ENCODE assay signal across 8 cellular contexts in genomic region chr14:50040401-50040775, GRCh38.
A peak's percentile ranks its signal among the peaks of the same experiment; 100 is the strongest.
DNase-seq lines count a peak whose midpoint lies in the region; ATAC-seq and TF ChIP-seq lines count a peak whose summit lies in the region.

No MANE protein-coding gene starts in this region.

- H3K36me3 ChIP-seq in Loucy (ENCODE audit: insufficient read depth, low read length) = no peaks in the 10 kb centered on the region

- H3F3A ChIP-seq in Loucy (ENCODE audit: low read depth) = no peaks in the 10 kb centered on the region; the same call in 1 of the 2 replicates

- no peaks in the 10 kb centered on the region for H3K9me3 Mint-ChIP-seq in activated CD4-positive, alpha-beta memory T cell treated with anti-CD3 and anti-CD28 coated beads, Interleukin-2, amount 10 ng/mL, durations not matched to agents 7 days and 5 days

- peak overlapping the region; percentile 35 for H2AFZ ChIP-seq in Loucy (ENCODE audit: low read length)

- no peaks in the 10 kb centered on the region for H3K27me3 ChIP-seq in Loucy (ENCODE audit: insufficient read depth, low read length, poor library complexity, severe bottlenecking)

- ATAC-seq in GM18502 (IDR thresholded peaks at IDR 0.05; ENCODE audit: poor library complexity, unreplicated experiment) = peak; percentile 32
- peak; percentile 53 for ATAC-seq in stimulated activated naive CD8-positive, alpha-beta T cell treated with anti-CD3 and anti-CD28 coated beads, Interleukin-15, Interleukin-2, amounts not matched to agents 100 U/mL and 50 U/mL, for 24 hours

- no peaks in the 10 kb centered on the region for H3K79me2 ChIP-seq in Loucy (ENCODE audit: insufficient read depth, low read length)

- peak; percentile 55 for DNase-seq in activated CD4-positive, alpha-beta memory T cell treated with anti-CD3 and anti-CD28 coated beads, Interleukin-2, amount 10 ng/mL, durations not matched to agents 7 days and 5 days
- DNase-seq in fibroblast of villous mesenchyme (ENCODE audit: low read depth) = peak; percentile 85
- peak; percentile 39 for DNase-seq in stimulated activated naive CD8-positive, alpha-beta T cell treated with anti-CD3 and anti-CD28 coated beads, Interleukin-15, Interleukin-2, amounts not matched to agents 100 U/mL and 50 U/mL, for 24 hours
- DNase-seq in caudate nucleus (lab: John Stamatoyannopoulos, UW) = no peak
- DNase-seq in NCI-H1048 (lab: John Stamatoyannopoulos, UW) = no peak
- DNase-seq in SHP77 treated with DMSO at 0.1 percent for 48 hours (lab: John Stamatoyannopoulos, UW) = no peak

- H3K27ac Mint-ChIP-seq in activated CD4-positive, alpha-beta memory T cell treated with anti-CD3 and anti-CD28 coated beads, Interleukin-2, amount 10 ng/mL, durations not matched to agents 7 days and 5 days = peak overlapping the region; percentile 98

- peaks cover 87% of the 10 kb centered on the region for H3K4me1 Mint-ChIP-seq in activated CD4-positive, alpha-beta memory T cell treated with anti-CD3 and anti-CD28 coated beads, Interleukin-2, amount 10 ng/mL, durations not matched to agents 7 days and 5 days

- H3K4me3 ChIP-seq in Loucy (ENCODE audit: low read length, poor library complexity, severe bottlenecking) = peak overlapping the region; percentile 59
- no peak overlapping the region for H3K4me3 ChIP-seq in fibroblast of villous mesenchyme (ENCODE audit: low read depth, low read length)

- no peaks in the 10 kb centered on the region for H4K20me1 ChIP-seq in Loucy (ENCODE audit: insufficient read depth, low read length, poor library complexity, severe bottlenecking)

- peak overlapping the region; percentile 79 for H3K4me3 Mint-ChIP-seq in activated CD4-positive, alpha-beta memory T cell treated with anti-CD3 and anti-CD28 coated beads, Interleukin-2, amount 10 ng/mL, durations not matched to agents 7 days and 5 days

- POLR2A ChIA-PET in activated CD4-positive, alpha-beta memory T cell treated with anti-CD3 and anti-CD28 coated beads, Interleukin-2, amount 10 ng/mL, durations not matched to agents 7 days and 5 days (lab: Charles Lee) = interaction anchor here (0.7 to 7.0 kb wide), 17 partner anchors 13 to 273 kb away, joined by 3 to 209 read pairs (median 6); partner anchors contain the start of genes ARF6, KLHDC2, NEMF and VCPKMT

- H3K9me3 ChIP-seq in Loucy (ENCODE audit: insufficient read depth, low read depth, low read length) = no peaks in the 10 kb centered on the region

- H3K9me2 ChIP-seq in Loucy (replicated peaks; ENCODE audit: low read depth, low read length) = no peaks in the 10 kb centered on the region

- H3K4me1 ChIP-seq in Loucy (ENCODE audit: insufficient read depth, low read length, poor library complexity, severe bottlenecking) = peaks cover 51% of the 10 kb centered on the region

- peak overlapping the region; percentile 75 for H3K4me2 ChIP-seq in Loucy (ENCODE audit: low read depth, low read length, poor library complexity, severe bottlenecking)

- H3K9ac ChIP-seq in Loucy (ENCODE audit: low read depth, low read length, poor library complexity, severe bottlenecking) = peak overlapping the region; percentile 59

- no peak overlapping the region for H3K27ac ChIP-seq in caudate nucleus (ENCODE audit: low read depth, low read length)

- TF ChIP-seq CTCF in Loucy (conservative IDR thresholded peaks at IDR 0.05; ENCODE audit: low read length) (no peak), fibroblast of villous mesenchyme (IDR thresholded peaks at IDR 0.05; ENCODE audit: insufficient read depth, low read depth, low read length) (no peak)

- CTCF ChIA-PET in activated CD4-positive, alpha-beta memory T cell treated with anti-CD3 and anti-CD28 coated beads, Interleukin-2, amount 10 ng/mL, durations not matched to agents 7 days and 5 days (lab: Charles Lee) = interaction anchor here (1.3 to 6.4 kb wide), 4 partner anchors 22 to 178 kb away, joined by 4 to 59 read pairs (median 6); no protein-coding TSS in a partner anchor

- no peaks in the 10 kb centered on the region for H3K27me3 Mint-ChIP-seq in activated CD4-positive, alpha-beta memory T cell treated with anti-CD3 and anti-CD28 coated beads, Interleukin-2, amount 10 ng/mL, durations not matched to agents 7 days and 5 days

- peaks cover 36% of the 10 kb centered on the region for H3K36me3 Mint-ChIP-seq in activated CD4-positive, alpha-beta memory T cell treated with anti-CD3 and anti-CD28 coated beads, Interleukin-2, amount 10 ng/mL, durations not matched to agents 7 days and 5 days (ENCODE audit: low read depth)

Comparison
In these comparisons a context has a peak if more than half of its experiments do, and no peak if none do; other contexts are left out.
1. DNase-seq: peak in activated CD4-positive, alpha-beta memory T cell treated with anti-CD3 and anti-CD28 coated beads, Interleukin-2, amount 10 ng/mL, durations not matched to agents 7 days and 5 days (single experiment), fibroblast of villous mesenchyme (single experiment) and stimulated activated naive CD8-positive, alpha-beta T cell treated with anti-CD3 and anti-CD28 coated beads, Interleukin-15, Interleukin-2, amounts not matched to agents 100 U/mL and 50 U/mL, for 24 hours (single experiment); none in caudate nucleus (0 of 61), NCI-H1048 (single experiment) and SHP77 treated with DMSO at 0.1 percent for 48 hours (single experiment).